1 cellular context compared by ENCODE assay signal in genomic region chr1:8062861-8063260, GRCh38.
TF ChIP-seq lines count a peak whose summit lies in the region.

No MANE protein-coding gene starts in this region.

TF ChIP-seq in WTC11, 78 proteins besides CTCF, POLR2A, EP300 and RAD21 (continued from another document):
- no peak for TF ChIP-seq ZBTB43 (CRISPR knock-in tag; IDR thresholded peaks at IDR 0.05)
- TF ChIP-seq TEAD4 (CRISPR knock-in tag; IDR thresholded peaks at IDR 0.05), result no peak
- no peak for TF ChIP-seq NR3C1 (CRISPR knock-in tag; conservative IDR thresholded peaks at IDR 0.05; ENCODE audit: low read depth)
- no peak for TF ChIP-seq NR1H2 (CRISPR knock-in tag; IDR thresholded peaks at IDR 0.05)
- no peak for TF ChIP-seq ZSCAN18 (CRISPR knock-in tag; IDR thresholded peaks at IDR 0.05)
- TF ChIP-seq IRF1 (CRISPR knock-in tag; IDR thresholded peaks at IDR 0.05), result no peak
- no peak for TF ChIP-seq ZNF138 (CRISPR knock-in tag; conservative IDR thresholded peaks at IDR 0.05)
- no peak for TF ChIP-seq ZNF425 (CRISPR knock-in tag; conservative IDR thresholded peaks at IDR 0.05)
- no peak for TF ChIP-seq USF1 (CRISPR knock-in tag; IDR thresholded peaks at IDR 0.05)
- TF ChIP-seq OVOL2 (CRISPR knock-in tag; IDR thresholded peaks at IDR 0.05; ENCODE audit: borderline replicate concordance), result no peak
